14 cellular contexts compared by ENCODE assay signal in the genomic region with DNA sequence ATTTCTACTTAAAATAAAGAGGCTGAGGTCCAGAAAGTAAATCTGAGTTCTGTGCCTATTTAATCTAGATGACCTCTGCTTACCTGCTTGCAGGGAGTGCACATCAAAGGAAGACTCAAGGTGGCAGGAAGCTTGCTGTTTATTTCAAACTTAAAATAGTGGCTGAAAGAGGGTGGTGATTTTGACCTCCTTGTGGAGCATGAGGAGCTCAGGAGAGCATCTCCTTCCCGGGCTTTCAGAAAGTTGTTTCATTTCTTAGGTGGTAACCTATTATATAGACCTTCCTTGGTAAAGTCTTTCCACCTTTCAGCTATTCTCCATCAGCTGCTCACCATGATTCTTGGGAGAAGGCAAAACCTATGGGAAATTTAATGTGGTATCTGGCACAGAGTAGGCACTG. TPM values are rescaled to one million over a fixed set of nuclear protein-coding genes. Genes with fewer than 3 reads are reported as not detected.
A peak's percentile ranks its signal among the peaks of the same experiment; 100 is the strongest.
DNase-seq lines count a peak whose midpoint lies in the region; ATAC-seq and TF ChIP-seq lines count a peak whose summit lies in the region.
"Had no signal": no experiment of that assay in that cellular context is flagged by ENCODE, and none has a peak within 500 bp of the region (broad histone marks: within the 10 kb centered on the region; RNA-seq: fewer than 3 reads in every experiment).

No MANE protein-coding gene starts in this region.

- no peaks in the 10 kb centered on the region for H3K9me3 ChIP-seq in CD4-positive, alpha-beta memory T cell (ENCODE audit: control insufficient read depth in 1 of 2, low read length in 2 of 2)
- H3K9me3 ChIP-seq in OCI-LY3 (ENCODE audit: insufficient read depth, low read length), result no peaks in the 10 kb centered on the region
- H3K9me3 ChIP-seq: adrenal gland, left lung had no signal

- peak overlapping the region; percentile 41; the same call in 1 of the 2 replicates for H3K9ac ChIP-seq in OCI-LY3 (ENCODE audit: low read length)

- peak; percentile 0 for ATAC-seq in GM19467 (IDR thresholded peaks at IDR 0.05; ENCODE audit: unreplicated experiment)

- H3K27ac Mint-ChIP-seq in CD4-positive, alpha-beta memory T cell, result peak overlapping the region; percentile 97 to 99 (median 98)
- H3K27ac Mint-ChIP-seq: HFFc6 had no signal

- H3K4me3 ChIP-seq in CD4-positive, alpha-beta memory T cell (ENCODE audit: low read length in 2 of 2), result peak overlapping the region; percentile 65 to 66
- H3K4me3 ChIP-seq in OCI-LY3 (ENCODE audit: low read length) (peak overlapping the region; percentile 62), epithelial cell of esophagus (ENCODE audit: low read length) (peak overlapping the region; percentile 42)
- H3K4me3 ChIP-seq: adrenal gland, left lung had no signal

- POLR2A ChIA-PET in CD4-positive, alpha-beta memory T cell (lab: Charles Lee; ENCODE audit: partially characterized antibody), result interaction anchor here (0.6 to 3.5 kb wide), 7 partner anchors 8 to 589 kb away, joined by 3 to 18 read pairs (median 4); a partner anchor contains a TSS
- POLR2A ChIA-PET in HEK293T (lab: Yijun Ruan, JAX), result no interaction called here
- POLR2A ChIA-PET in GM10248 (lab: Yijun Ruan, JAX), result interaction anchor here (0.6 to 1.6 kb wide), 5 partner anchors 15 to 273 kb away, joined by 3 to 13 read pairs (median 3); no protein-coding TSS in a partner anchor

- no peak for TF ChIP-seq CTCF in OCI-LY3 (IDR thresholded peaks at IDR 0.05; ENCODE audit: low read depth, low read length)
- TF ChIP-seq CTCF in epithelial cell of esophagus (IDR thresholded peaks at IDR 0.05; ENCODE audit: insufficient read depth, low read depth, low read length, missing control alignments), result no peak
- no peak for TF ChIP-seq CTCF in GM10248 (IDR thresholded peaks at IDR 0.05; ENCODE audit: control extremely low read depth, extremely low read depth, low read depth, missing control alignments)

- 0 out of 2 replicates have a peak overlapping the region, but pooled peaks have one; percentile 70 for H2AFZ ChIP-seq in OCI-LY3 (ENCODE audit: low read depth, low read length)

- peaks cover 77 to 97% (median 86%) of the 10 kb centered on the region in 4 donors for H3K4me1 Mint-ChIP-seq in CD4-positive, alpha-beta memory T cell

- H3K4me2 ChIP-seq in OCI-LY3 (ENCODE audit: low read length), result peak overlapping the region; percentile 78

- H3K79me2 ChIP-seq in OCI-LY3 (ENCODE audit: low read length), result no peaks in the 10 kb centered on the region

- peak overlapping the region; percentile 93 to 99 (median 98) for H3K4me3 Mint-ChIP-seq in CD4-positive, alpha-beta memory T cell
- H3K4me3 Mint-ChIP-seq: HFFc6 had no signal

- no peaks in the 10 kb centered on the region for H3K9me3 Mint-ChIP-seq in CD4-positive, alpha-beta memory T cell
- H3K9me3 Mint-ChIP-seq: HFFc6 had no signal

- intact Hi-C loops in CD4-positive, alpha-beta memory T cell (cut with micrococcal nuclease), result loop anchor here (2.0 kb wide), 1 partner anchor 430 kb away; a partner anchor contains a TSS

- peaks cover 7 to 14% of the 10 kb centered on the region in 2 donors for H3K36me3 Mint-ChIP-seq in CD4-positive, alpha-beta memory T cell

- no peaks in the 10 kb centered on the region for H3K27me3 ChIP-seq in CD4-positive, alpha-beta memory T cell (ENCODE audit: insufficient read depth, low read length)
- H3K27me3 ChIP-seq in OCI-LY3 (ENCODE audit: low read depth, low read length), result no peaks in the 10 kb centered on the region
- H3K27me3 ChIP-seq: adrenal gland, left lung had no signal

- H3K36me3 ChIP-seq in CD4-positive, alpha-beta memory T cell (ENCODE audit: insufficient read depth, low read length), result no peaks in the 10 kb centered on the region
- H3K36me3 ChIP-seq in OCI-LY3 (replicated peaks; ENCODE audit: low read depth, low read length), result no peaks in the 10 kb centered on the region
- H3K36me3 ChIP-seq: adrenal gland, left lung had no signal

- no peaks in the 10 kb centered on the region for H4K20me1 ChIP-seq in OCI-LY3 (ENCODE audit: insufficient read depth, low read length)

- no peak for DNase-seq in CD4-positive, alpha-beta memory T cell
- DNase-seq in epithelial cell of esophagus (ENCODE audit: low read depth) (no peak), mesenteric fat pad (ENCODE audit: low spot score) (no peak), HEK293T (ENCODE audit: extremely low spot score) (no peak), GM10248 (ENCODE audit: extremely low spot score) (no peak)
- DNase-seq in activated effector memory CD4-positive, alpha-beta T cell treated with anti-CD3 and anti-CD28 coated beads, Interleukin-2, amount 50 U/mL, for 16 hours, result no peak
- DNase-seq: HFFc6, NCI-H446 treated with DMSO at 0.1 percent for 48 hours had no signal

- no peaks in the 10 kb centered on the region for H3K27me3 Mint-ChIP-seq in CD4-positive, alpha-beta memory T cell

- peak overlapping the region; percentile 76 for H3K27ac ChIP-seq in CD4-positive, alpha-beta memory T cell (ENCODE audit: low read depth, low read length)
- H3K27ac ChIP-seq in OCI-LY3 (ENCODE audit: low read length), result peak overlapping the region; percentile 49
- H3K27ac ChIP-seq: adrenal gland had no signal

- H3K4me1 ChIP-seq in CD4-positive, alpha-beta memory T cell (ENCODE audit: insufficient read depth, low read length), result peaks cover 98% of the 10 kb centered on the region
- H3K4me1 ChIP-seq in OCI-LY3 (ENCODE audit: low read length), result peaks cover 74% of the 10 kb centered on the region
- H3K4me1 ChIP-seq: adrenal gland had no signal

- CTCF ChIA-PET in CD4-positive, alpha-beta memory T cell (lab: Charles Lee; ENCODE audit: partially characterized antibody), result interaction anchor here (0.9 to 1.7 kb wide), 5 partner anchors 8 to 183 kb away, joined by 3 to 13 read pairs (median 3); no protein-coding TSS in a partner anchor
- CTCF ChIA-PET in HEK293T (lab: Yijun Ruan, JAX), result no interaction called here
- CTCF ChIA-PET in GM10248 (lab: Yijun Ruan, JAX), result interaction anchor here (0.7 to 10.8 kb wide), 7 partner anchors 9 to 372 kb away, joined by 3 to 94 read pairs (median 6); a partner anchor contains a TSS

TF ChIP-seq in HEK293T, 16 proteins besides CTCF, POLR2A, EP300 and RAD21:
- no peak for TF ChIP-seq SUZ12 (IDR thresholded peaks at IDR 0.05)
- no peak for TF ChIP-seq BHLHE40 (IDR thresholded peaks at IDR 0.05; ENCODE audit: borderline replicate concordance)
- TF ChIP-seq FOXA1 (IDR thresholded peaks at IDR 0.05), result no peak
- no peak for TF ChIP-seq ELF4 (IDR thresholded peaks at IDR 0.05)
- TF ChIP-seq FOXM1 (IDR thresholded peaks at IDR 0.05; ENCODE audit: borderline replicate concordance), result no peak
- TF ChIP-seq LEF1 (IDR thresholded peaks at IDR 0.05; ENCODE audit: borderline replicate concordance), result no peak
- TF ChIP-seq FOXK2 (IDR thresholded peaks at IDR 0.05), result no peak
- TF ChIP-seq ARNT (IDR thresholded peaks at IDR 0.05), result no peak
- TF ChIP-seq SP1 (IDR thresholded peaks at IDR 0.05), result no peak
- TF ChIP-seq ZNF384 (IDR thresholded peaks at IDR 0.05), result no peak
- no peak for TF ChIP-seq TARDBP (IDR thresholded peaks at IDR 0.05)

RNA-seq across cellular contexts. Expression of a gene that starts 0.5 kb away (rescaled TPM):
- total RNA-seq in CD4-positive, alpha-beta memory T cell, result 10 to 100 TPM; 40.9 to 42.1 TPM
- 10 to 100 TPM; 36.8 to 41.2 TPM for polyA plus RNA-seq in CD4-positive, alpha-beta memory T cell
- not detected for total RNA-seq in mesenteric fat pad
- total RNA-seq: HFFc6, osteocyte, Right ventricle myocardium superior had no signal

RNA-seq across cellular contexts. Expression of a gene that starts 46.4 kb away (rescaled TPM):
- total RNA-seq in CD4-positive, alpha-beta memory T cell, result 1 to 10 TPM; 2.0 to 2.3 TPM
- polyA plus RNA-seq in CD4-positive, alpha-beta memory T cell, result 1 to 10 TPM in 1 of 2 donors, under 1 TPM in 1; 0.47 to 2.1 TPM
- total RNA-seq in mesenteric fat pad, result 3.6 TPM

Comparison
In these comparisons a context has a peak if more than half of its experiments do, and no peak if none do; other contexts are left out.
1. RNA of a gene that starts 0.5 kb away (total RNA-seq): 40.9 to 42.1 TPM in CD4-positive, alpha-beta memory T cell; not detected in mesenteric fat pad (single experiment); every median in the first group is over 10 times any median in the second.
2. Peak in every context shown above with its lines, with median percentiles within 50 percentile points of each other: H3K4me3 ChIP-seq.